ENCODE assay signal across 7 cellular contexts in genomic region chr19:43719918-43720317, GRCh38. TPM values are rescaled to one million over a fixed set of nuclear protein-coding genes. Genes with fewer than 3 reads are reported as not detected.
"Had no signal": no experiment of that assay in that cellular context is flagged by ENCODE, and none has a peak within 500 bp of the region (broad histone marks: within the 10 kb centered on the region; RNA-seq: fewer than 3 reads in every experiment).

No MANE protein-coding gene starts in this region.

- DNase-seq: KBM-7 had no signal

- H3K36me3 Mint-ChIP-seq: IgD-negative memory B cell had no signal

- H3K4me3 Mint-ChIP-seq: GM23338, IgD-negative memory B cell had no signal

- H3K9me3 ChIP-seq: HAP-1 had no signal

- H3K4me1 ChIP-seq: HAP-1 had no signal

- ATAC-seq: GM23338, HCT116, HepG2 had no signal

- H3K9me3 Mint-ChIP-seq: GM23338, IgD-negative memory B cell had no signal

- H2AFZ ChIP-seq: GM23338 had no signal

- H3K27me3 Mint-ChIP-seq: IgD-negative memory B cell had no signal

- H3K4me1 Mint-ChIP-seq: GM23338 had no signal

- H3K36me3 ChIP-seq: HAP-1 had no signal

- H3K4me2 ChIP-seq: GM23338 had no signal

- H3K27ac Mint-ChIP-seq: IgD-negative memory B cell had no signal

- H3K4me3 ChIP-seq: GM23338, HAP-1 had no signal

RNA-seq across cellular contexts. Expression of gene IRGC, which starts 4.0 kb away (rescaled TPM):
- total RNA-seq: GM23338, H1, HepG2 had no signal
- polyA plus RNA-seq: GM23338, H1, HepG2, IgD-negative memory B cell had no signal
